ENCODE assay signal across 8 cellular contexts in genomic region chr9:98193336-98193944, GRCh38. TPM values are rescaled to one million over a fixed set of nuclear protein-coding genes. Genes with fewer than 3 reads are reported as not detected.
DNase-seq lines count a peak whose midpoint lies in the region; ATAC-seq and TF ChIP-seq lines count a peak whose summit lies in the region.

No MANE protein-coding gene starts in this region.

- no peaks in the 10 kb centered on the region for H4K20me1 ChIP-seq in osteoblast (ENCODE audit: insufficient read depth, low read length)

- ATAC-seq in CD8-positive, alpha-beta T cell: no peak

- H3K36me3 ChIP-seq in CD8-positive, alpha-beta T cell (ENCODE audit: insufficient read depth, low read length): no peaks in the 10 kb centered on the region
- H3K36me3 ChIP-seq in NT2/D1 (ENCODE audit: insufficient read depth, insufficient read length, low read length): peaks cover 5% of the 10 kb centered on the region
- H3K36me3 ChIP-seq in osteoblast (ENCODE audit: insufficient read depth, low read length): peaks cover 15% of the 10 kb centered on the region

- no peaks in the 10 kb centered on the region for H3K27me3 ChIP-seq in CD8-positive, alpha-beta T cell (ENCODE audit: insufficient read depth, low read length)
- H3K27me3 ChIP-seq in NT2/D1 (ENCODE audit: insufficient read depth, insufficient read length): no peaks in the 10 kb centered on the region
- peaks cover 7% of the 10 kb centered on the region for H3K27me3 ChIP-seq in osteoblast (ENCODE audit: insufficient read depth, low read length)

- H3K27ac Mint-ChIP-seq in CD8-positive, alpha-beta T cell: peak overlapping the region; percentile 69
- peak overlapping the region; percentile 42 for H3K27ac Mint-ChIP-seq in endothelial cell (ENCODE audit: unreplicated experiment)

- H3K79me2 ChIP-seq in osteoblast (ENCODE audit: insufficient read depth, low read length): no peaks in the 10 kb centered on the region

- intact Hi-C loops in CD8-positive, alpha-beta T cell (cut with DNase I, micrococcal nuclease): loop anchor here (1.0 to 10.0 kb wide), 8 partner anchors 12 to 601 kb away; partner anchors contain the start of genes TRIM14 (in 2 of the 2), ANKS6 (in 1 of the 2), NANS (in 1 of the 2) and TBC1D2 (in 1 of the 2)

- POLR2A ChIA-PET in CD8-positive, alpha-beta T cell (lab: Charles Lee): interaction anchor here (0.6 to 3.1 kb wide), 5 partner anchors 63 to 271 kb away, joined by 3 to 26 read pairs (median 3); partner anchors contain the start of genes TBC1D2 and TRMO

- H3K4me3 Mint-ChIP-seq in CD8-positive, alpha-beta T cell: peak overlapping the region; percentile 85
- peak overlapping the region; percentile 88 for H3K4me3 Mint-ChIP-seq in endothelial cell (ENCODE audit: unreplicated experiment)

- peak overlapping the region; percentile 80 for H3K4me3 ChIP-seq in CD8-positive, alpha-beta T cell (ENCODE audit: low read depth, low read length)
- no peak overlapping the region for H3K4me3 ChIP-seq in NT2/D1 (ENCODE audit: insufficient read length, low read depth)
- peak overlapping the region; percentile 82 for H3K4me3 ChIP-seq in osteoblast (ENCODE audit: insufficient read depth, low read length)

- CTCF ChIA-PET in CD8-positive, alpha-beta T cell (lab: Charles Lee): interaction anchor here (0.8 to 2.8 kb wide), 10 partner anchors 13 to 119 kb away, joined by 3 to 20 read pairs (median 4); no protein-coding TSS in a partner anchor

- peaks cover 33% of the 10 kb centered on the region for H3K4me1 Mint-ChIP-seq in CD8-positive, alpha-beta T cell (ENCODE audit: low read depth)
- H3K4me1 Mint-ChIP-seq in endothelial cell (ENCODE audit: unreplicated experiment): peaks cover 5% of the 10 kb centered on the region

- H3K9ac ChIP-seq in NT2/D1 (ENCODE audit: insufficient read length, low read depth): peak overlapping the region; percentile 88

- no peak for TF ChIP-seq CTCF in CD8-positive, alpha-beta T cell (IDR thresholded peaks at IDR 0.05)
- TF ChIP-seq CTCF in endothelial cell (IDR thresholded peaks at IDR 0.05; ENCODE audit: unreplicated experiment) (no peak), osteoblast (IDR thresholded peaks at IDR 0.05; ENCODE audit: extremely low read depth, low read depth, low read length) (no peak)

- H3K27ac ChIP-seq in CD8-positive, alpha-beta T cell (ENCODE audit: low read depth, low read length): peak overlapping the region; percentile 42
- no peak overlapping the region for H3K27ac ChIP-seq in osteoblast (ENCODE audit: low read depth, low read length)

- H3K9me3 Mint-ChIP-seq in CD8-positive, alpha-beta T cell: no peaks in the 10 kb centered on the region
- H3K9me3 Mint-ChIP-seq in endothelial cell (ENCODE audit: unreplicated experiment): no peaks in the 10 kb centered on the region

- H3K27me3 Mint-ChIP-seq in CD8-positive, alpha-beta T cell (ENCODE audit: low read depth): no peaks in the 10 kb centered on the region
- peaks cover 6% of the 10 kb centered on the region for H3K27me3 Mint-ChIP-seq in endothelial cell (ENCODE audit: unreplicated experiment)

- peak overlapping the region; percentile 93 for H3K4me2 ChIP-seq in osteoblast (ENCODE audit: insufficient read depth, low read length)

- no peak for DNase-seq in CD8-positive, alpha-beta T cell
- no peak for DNase-seq in NT2/D1 (ENCODE audit: low read depth, low spot score)
- DNase-seq in endothelial cell (ENCODE audit: low spot score): no peak
- DNase-seq in osteoblast (ENCODE audit: insufficient read length, low spot score, missing footprints): peak; percentile 81
- DNase-seq in hippocampal formation (lab: John Stamatoyannopoulos, UW): no peak
- DNase-seq in DMS153 treated with DMSO at 0.1 percent for 48 hours (lab: John Stamatoyannopoulos, UW; ENCODE audit: unreplicated experiment): no peak
- no peak for DNase-seq in NCI-H146 treated with DMSO at 0.1 percent for 48 hours (lab: John Stamatoyannopoulos, UW; ENCODE audit: unreplicated experiment)
- DNase-seq in activated CD4-positive, CD25-positive, alpha-beta regulatory T cell treated with anti-CD3 and anti-CD28 coated beads, Interleukin-2, amount 50 U/mL, for 72 hours: no peak

- H3K4me1 ChIP-seq in CD8-positive, alpha-beta T cell (ENCODE audit: insufficient read depth, low read length): peaks cover 32% of the 10 kb centered on the region
- H3K4me1 ChIP-seq in NT2/D1 (ENCODE audit: insufficient read depth, insufficient read length) (peaks cover 21% of the 10 kb centered on the region), osteoblast (ENCODE audit: insufficient read depth, low read length) (peaks cover 5% of the 10 kb centered on the region)

- H3K36me3 Mint-ChIP-seq in CD8-positive, alpha-beta T cell: peaks cover 4% of the 10 kb centered on the region
- H3K36me3 Mint-ChIP-seq in endothelial cell (ENCODE audit: low read depth, unreplicated experiment): no peaks in the 10 kb centered on the region

- peak overlapping the region; percentile 70 for H2AFZ ChIP-seq in osteoblast (ENCODE audit: low read length)

- no peaks in the 10 kb centered on the region for H3K9me3 ChIP-seq in CD8-positive, alpha-beta T cell (ENCODE audit: low read length)
- H3K9me3 ChIP-seq in NT2/D1 (ENCODE audit: insufficient read depth, low read length) (no peaks in the 10 kb centered on the region), osteoblast (ENCODE audit: low read depth, low read length) (no peaks in the 10 kb centered on the region)

RNA-seq across cellular contexts. Expression of gene CORO2A, which starts 1.0 kb away (rescaled TPM):
- 1 to 10 TPM; 6.4 to 6.7 TPM for total RNA-seq in CD8-positive, alpha-beta T cell
- 5.5 TPM for total RNA-seq in endothelial cell (ENCODE audit: unreplicated experiment)
- total RNA-seq in osteoblast: 0.29 and 0.72 TPM in 2 replicates
